ENCODE assay signal across 8 cellular contexts in genomic region chr6:157273756-157274088, GRCh38. TPM values are rescaled to one million over a fixed set of nuclear protein-coding genes. Genes with fewer than 3 reads are reported as not detected.
A peak's percentile ranks its signal among the peaks of the same experiment; 100 is the strongest.
DNase-seq lines count a peak whose midpoint lies in the region.

No MANE protein-coding gene starts in this region.

- DNase-seq in NOMO-1 (lab: John Stamatoyannopoulos, UW; ENCODE audit: unreplicated experiment in 2 of 2) (peak; percentile 8 to 60), NOMO-1 treated with dmso at 0.1 percent for 144 hours (lab: John Stamatoyannopoulos, UW; ENCODE audit: unreplicated experiment) (no peak), HT1080 (ENCODE audit: low read depth) (peak; percentile 25), T-helper 1 cell (peak; percentile 48 to 58 (median 54)), hepatic stellate cell (ENCODE audit: low spot score) (peak; percentile 56), AG08395 (ENCODE audit: low spot score) (no peak)
- peak; percentile 49 for DNase-seq in activated naive CD8-positive, alpha-beta T cell treated with anti-CD3 and anti-CD28 coated beads, Interleukin-2, amount 50 U/mL, for 16 hours (ENCODE audit: low read depth, low spot score)
- peak; percentile 46 to 58 for DNase-seq in stimulated activated CD4-positive, alpha-beta T cell treated with anti-CD3 and anti-CD28 coated beads, Interleukin-2, amount 100 ng/mL, for 48 hours

RNA-seq across cellular contexts. Expression of gene TMEM242, which starts 49.6 kb away (rescaled TPM):
- total RNA-seq in HT1080 (2014; rRNA removed; shearing (Covaris generic)) = 7.1 and 9.6 TPM in 2 replicates
- polyA plus RNA-seq in HT1080 (2015; cell fraction: cytosol; rRNA removed) = 8.8 TPM in 2 replicates
- 5.8 and 6.4 TPM in 2 replicates for polyA plus RNA-seq in HT1080 (2015; cell fraction: nucleus; rRNA removed)

Comparison
In these comparisons a context has a peak if more than half of its experiments do, and no peak if none do; other contexts are left out.
1. DNase-seq: peak in NOMO-1 (2 of 2), HT1080 (single experiment), T-helper 1 cell (5 of 5), activated naive CD8-positive, alpha-beta T cell treated with anti-CD3 and anti-CD28 coated beads, Interleukin-2, amount 50 U/mL, for 16 hours (single experiment), hepatic stellate cell (single experiment) and stimulated activated CD4-positive, alpha-beta T cell treated with anti-CD3 and anti-CD28 coated beads, Interleukin-2, amount 100 ng/mL, for 48 hours (2 of 2); none in NOMO-1 treated with dmso at 0.1 percent for 144 hours (single experiment) and AG08395 (single experiment).